ENCODE assay signal across 8 cellular contexts in genomic region chr14:63203618-63204406, GRCh38. TPM values are rescaled to one million over a fixed set of nuclear protein-coding genes. Genes with fewer than 3 reads are reported as not detected.
DNase-seq lines count a peak whose midpoint lies in the region; ATAC-seq lines count a peak whose summit lies in the region.

No MANE protein-coding gene starts in this region.

- H3K9me3 ChIP-seq in GM23248 (ENCODE audit: low read depth): no peaks in the 10 kb centered on the region

- H3K4me1 ChIP-seq in GM23248 (ENCODE audit: insufficient read depth): peaks cover 24% of the 10 kb centered on the region

- peaks cover 12% of the 10 kb centered on the region; the same call in 1 of the 2 replicates for H3F3A ChIP-seq in GM23248 (ENCODE audit: insufficient read depth)

- in situ Hi-C loops in GM23248 (cut with MboI): no loop called here

- H3K36me3 ChIP-seq in GM23248 (ENCODE audit: low read depth): no peaks in the 10 kb centered on the region

- H4K20me1 ChIP-seq in GM23248 (ENCODE audit: insufficient read depth): no peaks in the 10 kb centered on the region

- H3K27ac ChIP-seq in GM23248 (peak overlapping the region; percentile 85), substantia nigra (ENCODE audit: low read depth, low read length, poor library complexity, severe bottlenecking) (no peak overlapping the region)

- no peak for ATAC-seq in HG03196 (IDR thresholded peaks at IDR 0.05; ENCODE audit: unreplicated experiment)
- no peak for ATAC-seq in GM19455 (IDR thresholded peaks at IDR 0.05; ENCODE audit: unreplicated experiment)

- peak overlapping the region; percentile 75 for H3K4me3 ChIP-seq in GM23248

- peak; percentile 91 for DNase-seq in GM23248
- peak; percentile 5 for DNase-seq in NCI-H510A (lab: John Stamatoyannopoulos, UW)
- DNase-seq in dedifferentiated amniotic fluid mesenchymal stem cell (ENCODE audit: extremely low spot score): peak; percentile 90
- DNase-seq in left kidney (ENCODE audit: low read depth, low spot score): peak; percentile 93
- DNase-seq in substantia nigra (lab: John Stamatoyannopoulos, UW): peak in 47 of 49 donors; percentile 4 to 77 (median 37)
- no peak for DNase-seq in activated CD4-positive, CD25-positive, alpha-beta regulatory T cell (lab: John Stamatoyannopoulos, UW)

- peak overlapping the region; percentile 80 for H3K9ac ChIP-seq in GM23248

- H3K79me2 ChIP-seq in GM23248 (ENCODE audit: insufficient read depth): no peaks in the 10 kb centered on the region

- no peaks in the 10 kb centered on the region for H3K27me3 ChIP-seq in GM23248 (replicated peaks; ENCODE audit: insufficient read depth)

- H3K4me2 ChIP-seq in GM23248 (ENCODE audit: unreplicated experiment): peak overlapping the region; percentile 99

- H3K9me2 ChIP-seq in GM23248 (ENCODE audit: insufficient read depth): no peaks in the 10 kb centered on the region

- WGBS in GM23248 (ENCODE audit: low coverage in 1 of 2, low lambda C conversion rate in 2 of 2, missing lambda C conversion rate in 2 of 2), 2 experiments: 0 to 1% methylated on average over 11 of the region's 11 CpGs

- H2AFZ ChIP-seq in GM23248: peak overlapping the region; percentile 97

RNA-seq across cellular contexts. Expression of gene RHOJ, which starts 0.4 kb away (rescaled TPM):
- 1.2 and 1.6 TPM in 2 replicates for total RNA-seq in GM23248 (2014; rRNA removed; shearing (Covaris generic))
- 2.2 and 3.0 TPM in 2 replicates for polyA plus RNA-seq in GM23248 (2016; fragmentation: Nextera tagmentation; extraction: Ambion mirVana)

Comparison
In these comparisons a context has a peak if more than half of its experiments do, and no peak if none do; other contexts are left out.
1. DNase-seq: peak in GM23248 (single experiment), NCI-H510A (single experiment), dedifferentiated amniotic fluid mesenchymal stem cell (single experiment), left kidney (single experiment) and substantia nigra (47 of 49); none in activated CD4-positive, CD25-positive, alpha-beta regulatory T cell (0 of 4).